Comparison of ENCODE assay signal across 8 cellular contexts in genomic region chr7:12635830-12636229, GRCh38. TPM values are rescaled to one million over a fixed set of nuclear protein-coding genes. Genes with fewer than 3 reads are reported as not detected.
A peak's percentile ranks its signal among the peaks of the same experiment; 100 is the strongest.
DNase-seq lines count a peak whose midpoint lies in the region; ATAC-seq and TF ChIP-seq lines count a peak whose summit lies in the region.

No MANE protein-coding gene starts in this region.

- no peak overlapping the region for H3K27ac Mint-ChIP-seq in glutamatergic neuron (ENCODE audit: unreplicated experiment)

- ATAC-seq in GM19455 (IDR thresholded peaks at IDR 0.05; ENCODE audit: unreplicated experiment) (peak; percentile 76), HG03460 (IDR thresholded peaks at IDR 0.05; ENCODE audit: unreplicated experiment) (peak; percentile 54)

- no peak overlapping the region for H3K4me3 Mint-ChIP-seq in glutamatergic neuron (ENCODE audit: unreplicated experiment)

- DNase-seq in DMS114 treated with DMSO at 0.1 percent for 48 hours (lab: John Stamatoyannopoulos, UW; ENCODE audit: unreplicated experiment) (peak; percentile 21), dedifferentiated amniotic fluid mesenchymal stem cell (ENCODE audit: extremely low spot score) (peak; percentile 65), ecto neural progenitor cell (ENCODE audit: low spot score) (no peak), NCI-H1694 (lab: John Stamatoyannopoulos, UW) (no peak), NCI-H1092 (lab: John Stamatoyannopoulos, UW) (no peak), glutamatergic neuron (no peak)

- H3K36me3 Mint-ChIP-seq in glutamatergic neuron (ENCODE audit: unreplicated experiment), result no peaks in the 10 kb centered on the region

- H3K4me1 Mint-ChIP-seq in glutamatergic neuron (ENCODE audit: low read depth, unreplicated experiment), result peaks cover 14% of the 10 kb centered on the region

- peaks cover 3% of the 10 kb centered on the region for H3K27me3 Mint-ChIP-seq in glutamatergic neuron (ENCODE audit: unreplicated experiment)

- no peak for TF ChIP-seq CTCF in glutamatergic neuron (IDR thresholded peaks at IDR 0.05; ENCODE audit: partially characterized antibody, unreplicated experiment)

- peaks cover 5% of the 10 kb centered on the region for H3K9me3 Mint-ChIP-seq in glutamatergic neuron (ENCODE audit: unreplicated experiment)

RNA-seq across cellular contexts. Expression of gene ARL4A, which starts 51.6 kb away (rescaled TPM):
- total RNA-seq in glutamatergic neuron (ENCODE audit: unreplicated experiment), result 12.3 TPM

Comparison
In these comparisons a context has a peak if more than half of its experiments do, and no peak if none do; other contexts are left out.
1. DNase-seq: peak in DMS114 treated with DMSO at 0.1 percent for 48 hours (single experiment) and dedifferentiated amniotic fluid mesenchymal stem cell (single experiment); none in ecto neural progenitor cell (single experiment), NCI-H1694 (single experiment), NCI-H1092 (single experiment) and glutamatergic neuron (single experiment).